In genomic region chr3:130967281-130967680, GRCh38 we compare ENCODE assay signal across 18 cellular contexts. TPM values are rescaled to one million over a fixed set of nuclear protein-coding genes. Genes with fewer than 3 reads are reported as not detected.
DNase-seq lines count a peak whose midpoint lies in the region; ATAC-seq, FAIRE-seq and TF ChIP-seq lines count a peak whose summit lies in the region.
"Had no signal": no experiment of that assay in that cellular context is flagged by ENCODE, and none has a peak within 500 bp of the region (broad histone marks: within the 10 kb centered on the region; RNA-seq: fewer than 3 reads in every experiment).

No MANE protein-coding gene starts in this region.

- H2AFZ ChIP-seq in HepG2 (ENCODE audit: low read length), result no peak overlapping the region
- H2AFZ ChIP-seq: GM23248 had no signal

- intact Hi-C loops in HepG2 (cut with micrococcal nuclease; ENCODE audit: unreplicated experiment), result no loop called here
- intact Hi-C loops in right lobe of liver (cut with DNase I), result no loop called here
- intact Hi-C loops in lower lobe of right lung (cut with DNase I), result no loop called here

- BruUV-seq in HepG2 (replicated peaks; lab: Mats Ljungman, UMichigan), result no TSS peak

- TF ChIP-seq CTCF in HepG2 (CRISPR knock-in tag; IDR thresholded peaks at IDR 0.05) (no peak), right lobe of liver (IDR thresholded peaks at IDR 0.05) (no peak), brain microvascular endothelial cell (IDR thresholded peaks at IDR 0.05; ENCODE audit: low read depth, low read length, missing control alignments) (no peak), lower lobe of right lung (IDR thresholded peaks at IDR 0.05) (no peak)

- FAIRE-seq in HepG2 (lab: Jason Lieb, UNC), result no peak
- FAIRE-seq: GM19239 had no signal

- TF ChIP-seq EP300 in HepG2 (IDR thresholded peaks at IDR 0.05; ENCODE audit: low read depth in 2 of 2, low read length in 2 of 2) (no peak), HepG2 (CRISPR knock-in tag; IDR thresholded peaks at IDR 0.05; ENCODE audit: borderline replicate concordance) (no peak)

- H3K36me3 ChIP-seq in HepG2 (replicated peaks in 1 of 2; ENCODE audit: control insufficient read depth in 1 of 2, insufficient read depth in 2 of 2, low read length in 2 of 2), result peaks cover 1 to 3% of the 10 kb centered on the region in 2 experiments; a peak in 4 of 5 replicates
- peaks cover 0 to 15% (median 2%) of the 10 kb centered on the region in 4 donors for H3K36me3 ChIP-seq in right lobe of liver
- H3K36me3 ChIP-seq in SJSA1, result peaks cover 52% of the 10 kb centered on the region
- H3K36me3 ChIP-seq in brain microvascular endothelial cell (replicated peaks), result peaks cover 18% of the 10 kb centered on the region
- peaks cover 86% of the 10 kb centered on the region for H3K36me3 ChIP-seq in lower lobe of right lung

- no peaks in the 10 kb centered on the region for H3K79me2 ChIP-seq in HepG2 (ENCODE audit: insufficient read depth, low read length)

- H3K27ac ChIP-seq in HepG2 (ENCODE audit: extremely low read length, insufficient read depth, low read length) (no peak overlapping the region), right lobe of liver (no peak overlapping the region), SJSA1 (peak overlapping the region; percentile 57), brain microvascular endothelial cell (peak overlapping the region; percentile 72), lower lobe of right lung (no peak overlapping the region)
- H3K27ac ChIP-seq: 22Rv1; BLaER1 treated with 17β-estradiol and CSF1 and Interleukin-3, amounts not matched to agents 10 nM and 100 nM had no signal

- H3K9me3 ChIP-seq in HepG2 (ENCODE audit: low read length), result no peaks in the 10 kb centered on the region
- no peaks in the 10 kb centered on the region for H3K9me3 ChIP-seq in right lobe of liver
- H3K9me3 ChIP-seq in SJSA1 (replicated peaks), result no peaks in the 10 kb centered on the region
- H3K9me3 ChIP-seq in lower lobe of right lung, result no peaks in the 10 kb centered on the region

- ATAC-seq in HepG2 (no peak), right lobe of liver (no peak), lower lobe of right lung (no peak)

- H3K27me3 ChIP-seq in HepG2 (ENCODE audit: control insufficient read depth in 1 of 2, insufficient read depth in 2 of 2, low read length in 2 of 2) (no peaks in the 10 kb centered on the region), right lobe of liver (no peaks in the 10 kb centered on the region), SJSA1 (replicated peaks) (no peaks in the 10 kb centered on the region), brain microvascular endothelial cell (replicated peaks) (no peaks in the 10 kb centered on the region), lower lobe of right lung (ENCODE audit: low read depth) (no peaks in the 10 kb centered on the region)
- H3K27me3 ChIP-seq: BLaER1 treated with 17β-estradiol and CSF1 and Interleukin-3, amounts not matched to agents 10 nM and 100 nM had no signal

- no peak overlapping the region for H3K9ac ChIP-seq in HepG2 (ENCODE audit: insufficient read depth, low read depth, low read length)
- H3K9ac ChIP-seq: BLaER1 treated with 17β-estradiol and CSF1 and Interleukin-3, amounts not matched to agents 10 nM and 100 nM; GM23248 had no signal

- CTCF ChIA-PET in HepG2 (lab: Yijun Ruan, JAX; ENCODE audit: low intra/inter-chr PET ratio, low total read pairs), result no interaction called here

- POLR2A ChIA-PET in HepG2 (lab: Yijun Ruan, JAX), result no interaction called here

- 94% methylated on average over 2 of the region's 2 CpGs for WGBS in HepG2 (ENCODE audit: low lambda C conversion rate)
- WGBS in right lobe of liver (ENCODE audit: insufficient coverage, low coverage, low lambda C conversion rate, missing lambda C conversion rate), result 92% methylated on average over 2 of the region's 2 CpGs

- TF ChIP-seq POLR2A in HepG2 (IDR thresholded peaks at IDR 0.05; ENCODE audit: insufficient read depth in 1 of 2, low read depth in 2 of 2, low read length in 2 of 2), result no peak
- no peak for TF ChIP-seq POLR2A in right lobe of liver (IDR thresholded peaks at IDR 0.05)

- H3K4me2 ChIP-seq in HepG2 (ENCODE audit: low read depth, low read length), result no peak overlapping the region
- H3K4me2 ChIP-seq: BLaER1 treated with 17β-estradiol and CSF1 and Interleukin-3, amounts not matched to agents 10 nM and 100 nM had no signal

- in situ Hi-C loops in HepG2 (cut with HindIII; ENCODE audit: extremely low pct_ligation_motif_present, low pct_unique_long_range_greater_than_20kb) (no loop called here), brain microvascular endothelial cell (cut with HindIII; ENCODE audit: low pct_ligation_motif_present, low sequenced_read_pairs) (no loop called here)

- TF ChIP-seq RAD21 in HepG2 (CRISPR knock-in tag; IDR thresholded peaks at IDR 0.05), result no peak

- DNase-seq in HepG2 (ENCODE audit: low spot score) (no peak), right lobe of liver (no peak), SJSA1 (ENCODE audit: low read depth in 1 of 2, low spot score in 2 of 2) (no peak), brain microvascular endothelial cell (no peak), lower lobe of right lung (no peak), GOT3 (lab: John Stamatoyannopoulos, UW) (no peak), C1 segment of cervical spinal cord (lab: John Stamatoyannopoulos, UW) (no peak)
- DNase-seq: CD4-positive, CD25-positive, alpha-beta regulatory T cell; CD8-positive, alpha-beta memory T cell; COR-L47; DMS153; DMS79; GDM1; GM23248; HCEC 1CT had no signal

- no peaks in the 10 kb centered on the region for H4K20me1 ChIP-seq in HepG2 (ENCODE audit: insufficient read depth, low read length)
- H4K20me1 ChIP-seq: BLaER1 treated with 17β-estradiol and CSF1 and Interleukin-3, amounts not matched to agents 10 nM and 100 nM had no signal

- H3K4me1 ChIP-seq in HepG2 (ENCODE audit: insufficient read depth, low read length), result no peaks in the 10 kb centered on the region
- no peaks in the 10 kb centered on the region for H3K4me1 ChIP-seq in right lobe of liver
- peaks cover 45% of the 10 kb centered on the region for H3K4me1 ChIP-seq in SJSA1 (replicated peaks)
- no peaks in the 10 kb centered on the region for H3K4me1 ChIP-seq in lower lobe of right lung
- H3K4me1 ChIP-seq: BLaER1 treated with 17β-estradiol and CSF1 and Interleukin-3, amounts not matched to agents 10 nM and 100 nM had no signal

- H3K4me3 ChIP-seq in HepG2 (replicated peaks in 1 of 3; ENCODE audit: insufficient read depth in 1 of 3, low read depth in 2 of 3, low read length in 3 of 3) (no peak overlapping the region), right lobe of liver (no peak overlapping the region), SJSA1 (no peak overlapping the region), brain microvascular endothelial cell (ENCODE audit: low read depth, low read length) (no peak overlapping the region), lower lobe of right lung (no peak overlapping the region)
- H3K4me3 ChIP-seq: BLaER1 treated with 17β-estradiol and CSF1 and Interleukin-3, amounts not matched to agents 10 nM and 100 nM; GM23248 had no signal

RNA-seq across cellular contexts. Expression of gene ASTE1, which starts 59.3 kb away (rescaled TPM):
- total RNA-seq in HepG2 (2016; rRNA removed; fragmentation: Illumina TruSeq; extraction: Trizol), result 7.9 and 10.5 TPM in 2 replicates
- 1.8 and 2.2 TPM in 2 replicates for total RNA-seq in HepG2 (2016; cell fraction: cytosol; rRNA removed; fragmentation: Illumina TruSeq; extraction: Trizol; ENCODE audit: low read depth)
- 8.1 and 10.2 TPM in 2 replicates for total RNA-seq in HepG2 (2016; cell fraction: insoluble cytoplasmic fraction; rRNA removed; fragmentation: Illumina TruSeq; extraction: Trizol)
- total RNA-seq in HepG2 (2016; cell fraction: membrane; rRNA removed; fragmentation: Illumina TruSeq; extraction: Trizol), result 4.4 TPM in 2 replicates
- 13.7 and 13.8 TPM in 2 replicates for total RNA-seq in HepG2 (2016; cell fraction: nucleus; rRNA removed; fragmentation: Illumina TruSeq; extraction: Trizol)
- polyA plus RNA-seq in HepG2 (2011; rRNA removed), result 4.0 and 4.7 TPM in 2 replicates
- 2.1 and 3.6 TPM in 2 replicates for polyA plus RNA-seq in HepG2 (2011; cell fraction: cytosol; rRNA removed)
- polyA plus RNA-seq in HepG2 (2011; cell fraction: nucleus; rRNA removed), result 3.7 and 4.4 TPM in 2 replicates
- polyA plus RNA-seq in HepG2 (2012), result 2.9 and 4.1 TPM in 2 replicates
- polyA plus RNA-seq in HepG2 (2016; cell fraction: cytosol; fragmentation: Illumina TruSeq; extraction: Trizol; ENCODE audit: low read depth), result 0.62 and 1.4 TPM in 2 replicates
- 7.2 and 7.5 TPM in 2 replicates for polyA plus RNA-seq in HepG2 (2016; cell fraction: insoluble cytoplasmic fraction; fragmentation: Illumina TruSeq; extraction: Trizol; ENCODE audit: low read depth)
- polyA plus RNA-seq in HepG2 (2016; cell fraction: membrane; fragmentation: Illumina TruSeq; extraction: Trizol; ENCODE audit: low read depth), result 0.92 and 2.1 TPM in 2 replicates
- polyA plus RNA-seq in HepG2 (2016; cell fraction: nucleus; fragmentation: Illumina TruSeq; extraction: Trizol; ENCODE audit: insufficient read depth, low read depth), result 5.3 and 5.6 TPM in 2 replicates
- polyA minus RNA-seq in HepG2 (2011; rRNA and poly(A)+ RNA removed; ENCODE audit: low replicate concordance), result 10.8 and 15.6 TPM in 2 replicates
- polyA minus RNA-seq in HepG2 (2011; cell fraction: cytosol; rRNA and poly(A)+ RNA removed), result 2.8 and 2.9 TPM in 2 replicates
- polyA minus RNA-seq in HepG2 (2011; cell fraction: nucleus; rRNA and poly(A)+ RNA removed), result 23.7 and 28.5 TPM in 2 replicates
- 1 to 10 TPM; 3.0 to 4.6 (median 3.3) TPM for total RNA-seq in right lobe of liver
- 4.9 TPM in 2 replicates for total RNA-seq in SJSA1 (2014; rRNA removed; shearing (Covaris generic))
- 8.1 TPM for total RNA-seq in lower lobe of right lung

RNA-seq across cellular contexts. Expression of gene NEK11, which starts 59.4 kb away (rescaled TPM):
- total RNA-seq in HepG2 (2016; rRNA removed; fragmentation: Illumina TruSeq; extraction: Trizol), result 2.2 and 2.4 TPM in 2 replicates
- 1.7 and 3.1 TPM in 2 replicates for total RNA-seq in HepG2 (2016; cell fraction: cytosol; rRNA removed; fragmentation: Illumina TruSeq; extraction: Trizol; ENCODE audit: low read depth)
- 2.0 and 2.5 TPM in 2 replicates for total RNA-seq in HepG2 (2016; cell fraction: insoluble cytoplasmic fraction; rRNA removed; fragmentation: Illumina TruSeq; extraction: Trizol)
- 1.8 and 2.9 TPM in 2 replicates for total RNA-seq in HepG2 (2016; cell fraction: membrane; rRNA removed; fragmentation: Illumina TruSeq; extraction: Trizol)
- total RNA-seq in HepG2 (2016; cell fraction: nucleus; rRNA removed; fragmentation: Illumina TruSeq; extraction: Trizol), result 3.3 and 4.4 TPM in 2 replicates
- 0.95 and 1.4 TPM in 2 replicates for polyA plus RNA-seq in HepG2 (2011; rRNA removed)
- polyA plus RNA-seq in HepG2 (2011; cell fraction: cytosol; rRNA removed), result 0.50 and 0.69 TPM in 2 replicates
- polyA plus RNA-seq in HepG2 (2011; cell fraction: nucleus; rRNA removed), result 0.72 and 1.5 TPM in 2 replicates
- polyA plus RNA-seq in HepG2 (2012), result 1.4 TPM in 2 replicates
- 0.18 and 0.33 TPM in 2 replicates for polyA plus RNA-seq in HepG2 (2016; cell fraction: cytosol; fragmentation: Illumina TruSeq; extraction: Trizol; ENCODE audit: low read depth)
- polyA plus RNA-seq in HepG2 (2016; cell fraction: insoluble cytoplasmic fraction; fragmentation: Illumina TruSeq; extraction: Trizol; ENCODE audit: low read depth), result 2.0 and 2.7 TPM in 2 replicates
- polyA plus RNA-seq in HepG2 (2016; cell fraction: membrane; fragmentation: Illumina TruSeq; extraction: Trizol; ENCODE audit: low read depth), result 0.45 and 0.68 TPM in 2 replicates
- polyA plus RNA-seq in HepG2 (2016; cell fraction: nucleus; fragmentation: Illumina TruSeq; extraction: Trizol; ENCODE audit: insufficient read depth, low read depth), result 1.6 and 3.0 TPM in 2 replicates
- 1.4 and 1.7 TPM in 2 replicates for polyA minus RNA-seq in HepG2 (2011; rRNA and poly(A)+ RNA removed; ENCODE audit: low replicate concordance)
- polyA minus RNA-seq in HepG2 (2011; cell fraction: cytosol; rRNA and poly(A)+ RNA removed), result 0.49 and 0.97 TPM in 2 replicates
- 5.6 and 8.6 TPM in 2 replicates for polyA minus RNA-seq in HepG2 (2011; cell fraction: nucleus; rRNA and poly(A)+ RNA removed)
- total RNA-seq in right lobe of liver, result 1 to 10 TPM in 1 of 6 experiments, under 1 TPM in 5; 0.25 to 1.1 (median 0.88) TPM
- total RNA-seq in SJSA1 (2014; rRNA removed; shearing (Covaris generic)), result 6.3 and 18.0 TPM in 2 replicates
- total RNA-seq in lower lobe of right lung, result 10.2 TPM

Comparison
In these comparisons a context has a peak if more than half of its experiments do, and no peak if none do; other contexts are left out.
1. H3K27ac ChIP-seq: peak in SJSA1 (single experiment) and brain microvascular endothelial cell (single experiment); none in HepG2 (single experiment), right lobe of liver (0 of 3) and lower lobe of right lung (single experiment).